Comparison of ENCODE assay signal across 9 cellular contexts in the genomic region with DNA sequence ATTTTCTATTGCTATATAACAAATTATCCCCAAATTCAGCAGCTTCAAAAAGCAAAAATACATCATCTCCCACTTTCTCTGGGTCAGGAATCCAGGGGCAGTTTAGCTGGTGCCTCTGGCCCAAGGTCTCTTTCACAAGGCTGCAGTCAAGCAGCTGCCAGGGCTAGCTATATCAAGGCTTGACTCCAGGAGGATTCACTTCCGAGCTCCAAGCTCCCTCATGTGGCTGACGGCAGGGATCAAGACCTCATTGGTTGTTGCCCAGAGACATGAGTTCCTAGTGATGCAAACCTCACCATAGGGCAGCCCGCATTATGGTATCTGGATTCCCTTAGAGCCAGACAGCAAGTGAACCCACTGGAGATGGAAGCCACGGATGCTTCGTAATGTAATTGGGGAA.
DNase-seq lines count a peak whose midpoint lies in the region; ATAC-seq and TF ChIP-seq lines count a peak whose summit lies in the region.
"Had no signal": no experiment of that assay in that cellular context is flagged by ENCODE, and none has a peak within 500 bp of the region (broad histone marks: within the 10 kb centered on the region; RNA-seq: fewer than 3 reads in every experiment).

No MANE protein-coding gene starts in this region.

- H3K27ac ChIP-seq in brain microvascular endothelial cell, result no peak overlapping the region

- DNase-seq in AG04449 (ENCODE audit: low read depth, low spot score) (no peak), HuH-7 (ENCODE audit: low spot score) (peak; percentile 75), brain microvascular endothelial cell (peak; percentile 74), kidney glomerular epithelial cell (lab: John Stamatoyannopoulos, UW) (peak; percentile 5), CD1c-positive myeloid dendritic cell (ENCODE audit: extremely low spot score) (no peak), T-helper 9 cell (no peak)
- DNase-seq: naive B cell had no signal

- H3K27me3 ChIP-seq in brain microvascular endothelial cell (replicated peaks), result no peaks in the 10 kb centered on the region

- ATAC-seq in HG03460 (IDR thresholded peaks at IDR 0.05; ENCODE audit: unreplicated experiment) (no peak), HG02852 (IDR thresholded peaks at IDR 0.05; ENCODE audit: unreplicated experiment) (no peak)

- in situ Hi-C loops in brain microvascular endothelial cell (cut with HindIII; ENCODE audit: low pct_ligation_motif_present, low sequenced_read_pairs), result no loop called here

- H3K4me3 ChIP-seq in AG04449 (ENCODE audit: low read depth, low read length) (no peak overlapping the region), brain microvascular endothelial cell (ENCODE audit: low read depth, low read length) (no peak overlapping the region)

- no peaks in the 10 kb centered on the region for H3K36me3 ChIP-seq in brain microvascular endothelial cell (replicated peaks)

- CTCF ChIA-PET in AG04449 (lab: Yijun Ruan, JAX), result interaction anchor here (1.2 to 1.9 kb wide), 5 partner anchors 14 to 435 kb away, joined by 4 to 12 read pairs (median 7); no protein-coding TSS in a partner anchor

- POLR2A ChIA-PET in AG04449 (lab: Yijun Ruan, JAX), result no interaction called here

- TF ChIP-seq CTCF in AG04449 (IDR thresholded peaks at IDR 0.05; ENCODE audit: insufficient read depth, low read length, missing control alignments), result peak; percentile 22
- peak; percentile 65 for TF ChIP-seq CTCF in brain microvascular endothelial cell (IDR thresholded peaks at IDR 0.05; ENCODE audit: low read depth, low read length, missing control alignments)

Comparison
In these comparisons a context has a peak if more than half of its experiments do, and no peak if none do; other contexts are left out.
1. DNase-seq: peak in HuH-7 (single experiment), brain microvascular endothelial cell (single experiment) and kidney glomerular epithelial cell (single experiment); none in AG04449 (single experiment), CD1c-positive myeloid dendritic cell (single experiment) and T-helper 9 cell (single experiment).